Comparison of ENCODE assay signal across 18 cellular contexts in genomic region chr12:46258129-46258528, GRCh38.
"Had no signal": no experiment of that assay in that cellular context is flagged by ENCODE, and none has a peak within 500 bp of the region (broad histone marks: within the 10 kb centered on the region; RNA-seq: fewer than 3 reads in every experiment).

No MANE protein-coding gene starts in this region.

- DNase-seq: activated CD4-positive, CD25-positive, alpha-beta regulatory T cell; activated naive CD8-positive, alpha-beta T cell treated with anti-CD3 and anti-CD28 coated beads, Interleukin-2, amount 10 ng/mL, durations not matched to agents 7 days and 5 days; anterior cingulate cortex; brain microvascular endothelial cell; cortex of kidney; effector CD4-positive, alpha-beta T cell; esophagus squamous epithelium; glutamatergic neuron; lower lobe of right lung; stimulated activated CD4-positive, alpha-beta T cell treated with anti-CD3 and anti-CD28 coated beads, Interleukin-15, amount 100 ng/mL, for 24 hours; stimulated activated CD4-positive, alpha-beta T cell treated with anti-CD3 and anti-CD28 coated beads, Interleukin-4, amount 100 ng/mL, for 1 hour; stimulated activated naive CD4-positive, alpha-beta T cell treated with Interleukin-2 at 50 U/mL for 16 hours; upper lobe of left lung had no signal

- ATAC-seq: lower lobe of right lung had no signal

- H3K9me3 ChIP-seq: esophagus squamous epithelium, lower lobe of right lung, right atrium auricular region, suprapubic skin, upper lobe of left lung had no signal

- H3K27me3 ChIP-seq: brain microvascular endothelial cell, esophagus squamous epithelium, right atrium auricular region, suprapubic skin, upper lobe of left lung had no signal

- H3K4me3 Mint-ChIP-seq: activated naive CD8-positive, alpha-beta T cell treated with anti-CD3 and anti-CD28 coated beads, Interleukin-2, amount 10 ng/mL, durations not matched to agents 7 days and 5 days; T-helper 2 cell treated with Interferon-gamma antibody and Interleukin-4, amounts not matched to agents 5 μg/mL and 100 μg/mL, for 36 hours had no signal

- H3K27ac Mint-ChIP-seq: activated naive CD8-positive, alpha-beta T cell treated with anti-CD3 and anti-CD28 coated beads, Interleukin-2, amount 10 ng/mL, durations not matched to agents 7 days and 5 days; progenitor cell of endocrine pancreas; T-helper 2 cell treated with Interferon-gamma antibody and Interleukin-4, amounts not matched to agents 5 μg/mL and 100 μg/mL, for 36 hours had no signal

- H3K27me3 Mint-ChIP-seq: activated naive CD8-positive, alpha-beta T cell treated with anti-CD3 and anti-CD28 coated beads, Interleukin-2, amount 10 ng/mL, durations not matched to agents 7 days and 5 days; progenitor cell of endocrine pancreas had no signal

- H3K4me3 ChIP-seq: esophagus squamous epithelium, lower lobe of right lung, right atrium auricular region, skin epidermis, suprapubic skin, upper lobe of left lung had no signal

- H3K9me3 Mint-ChIP-seq: activated naive CD8-positive, alpha-beta T cell treated with anti-CD3 and anti-CD28 coated beads, Interleukin-2, amount 10 ng/mL, durations not matched to agents 7 days and 5 days; T-helper 2 cell treated with Interferon-gamma antibody and Interleukin-4, amounts not matched to agents 5 μg/mL and 100 μg/mL, for 36 hours had no signal

- H3K27ac ChIP-seq: brain microvascular endothelial cell, esophagus squamous epithelium, lower lobe of right lung, skin epidermis, suprapubic skin, upper lobe of left lung had no signal

- H3K36me3 ChIP-seq: brain microvascular endothelial cell, right atrium auricular region had no signal
